Comparison of ENCODE assay signal across 1 cellular context in the genomic region with DNA sequence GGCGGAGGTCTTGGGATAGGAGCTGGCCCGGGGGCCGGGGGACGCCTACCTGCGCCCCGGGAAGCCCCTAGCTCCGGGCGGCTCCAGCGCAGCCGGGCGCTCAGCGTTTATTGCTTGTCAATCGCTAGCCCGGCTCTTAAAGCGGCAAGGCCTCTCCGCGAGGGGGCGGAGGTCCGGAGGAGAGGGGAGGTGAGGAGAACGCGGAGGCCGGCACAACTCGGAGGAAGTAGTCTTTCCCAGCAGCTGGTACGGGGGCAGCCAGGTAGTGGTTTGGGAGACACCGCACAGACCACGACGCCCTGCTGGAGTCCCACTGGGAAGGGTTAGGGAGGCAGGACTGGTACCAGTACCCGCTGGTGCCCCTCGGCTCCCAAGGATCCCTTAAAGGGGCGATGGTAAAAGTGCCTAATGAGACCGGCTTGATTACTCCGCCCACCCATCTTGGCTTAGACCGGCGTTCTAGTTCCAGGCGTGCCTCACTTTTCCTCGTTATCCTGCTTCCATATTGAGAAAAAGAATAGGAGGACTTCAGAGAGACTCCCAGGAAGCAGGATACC.
TF ChIP-seq lines count a peak whose summit lies in the region.

MPP2 (minus strand) TSS at position 112 of the 557 bp plus-strand sequence. CDS start 3,076 bp downstream, outside the sequence.

TF ChIP-seq in HEK293, 187 proteins besides CTCF, POLR2A, EP300 and RAD21 (continued from another document and continues in another):
- TF ChIP-seq ZBTB10 (tag by site-specific recombination; IDR thresholded peaks at IDR 0.05) (no peak; the same call in 1 of the 2 replicates), ZNF112 (tag by site-specific recombination; IDR thresholded peaks at IDR 0.05) (no peak), ZNF324 (tag by site-specific recombination; IDR thresholded peaks at IDR 0.05) (no peak), ZNF211 (tag by site-specific recombination; IDR thresholded peaks at IDR 0.05; ENCODE audit: low read depth) (no peak), ZNF426 (tag by site-specific recombination; IDR thresholded peaks at IDR 0.05) (no peak), ZNF785 (tag by site-specific recombination; IDR thresholded peaks at IDR 0.05) (no peak), ZNF341 (tag by site-specific recombination; IDR thresholded peaks at IDR 0.05; ENCODE audit: low read depth) (peak; percentile 84), ZNF391 (tag by site-specific recombination; IDR thresholded peaks at IDR 0.05; ENCODE audit: borderline replicate concordance, low read depth) (no peak), ZEB2 (tag by site-specific recombination; IDR thresholded peaks at IDR 0.05) (peak; percentile 34; the same call in 1 of the 2 replicates), ZNF600 (tag by site-specific recombination; IDR thresholded peaks at IDR 0.05) (peak; percentile 84; the same call in 1 of the 2 replicates), ZNF416 (tag by site-specific recombination; IDR thresholded peaks at IDR 0.05) (no peak), SETDB1 (IDR thresholded peaks at IDR 0.05; ENCODE audit: insufficient read length, low read length) (no peak), ZNF747 (tag by site-specific recombination; IDR thresholded peaks at IDR 0.05) (no peak), TCF7L2 (IDR thresholded peaks at IDR 0.05; ENCODE audit: borderline replicate concordance, low read depth, low read length) (no peak), ZNF623 (tag by site-specific recombination; IDR thresholded peaks at IDR 0.05) (no peak), SP2 (tag by site-specific recombination; IDR thresholded peaks at IDR 0.05) (peak; percentile 67), ZNF184 (tag by site-specific recombination; IDR thresholded peaks at IDR 0.05) (no peak), ZSCAN23 (tag by site-specific recombination; IDR thresholded peaks at IDR 0.05) (no peak), WT1 (tag by site-specific recombination; IDR thresholded peaks at IDR 0.05) (peak; percentile 33; the same call in 1 of the 2 replicates), KLF9 (tag by site-specific recombination; IDR thresholded peaks at IDR 0.05; ENCODE audit: low read depth) (peak; percentile 79), ZNF776 (tag by site-specific recombination; IDR thresholded peaks at IDR 0.05; ENCODE audit: borderline replicate concordance) (no peak), PRDM6 (tag by site-specific recombination; IDR thresholded peaks at IDR 0.05) (no peak), ZNF311 (tag by site-specific recombination; IDR thresholded peaks at IDR 0.05; ENCODE audit: borderline replicate concordance) (no peak), ZNF350 (tag by site-specific recombination; IDR thresholded peaks at IDR 0.05) (no peak), YY2 (tag by site-specific recombination; IDR thresholded peaks at IDR 0.05) (no peak), ZNF157 (tag by site-specific recombination; IDR thresholded peaks at IDR 0.05) (no peak), ZNF629 (tag by site-specific recombination; IDR thresholded peaks at IDR 0.05) (no peak), ZNF37A (tag by site-specific recombination; IDR thresholded peaks at IDR 0.05) (no peak), ZNF138 (tag by site-specific recombination; IDR thresholded peaks at IDR 0.05; ENCODE audit: borderline replicate concordance) (no peak), GLI2 (tag by site-specific recombination; IDR thresholded peaks at IDR 0.05; ENCODE audit: borderline replicate concordance, low read depth) (no peak), KLF10 (tag by site-specific recombination; IDR thresholded peaks at IDR 0.05) (no peak), ZNF302 (tag by site-specific recombination; IDR thresholded peaks at IDR 0.05; ENCODE audit: low read depth) (no peak), PRDM1 (tag by site-specific recombination; IDR thresholded peaks at IDR 0.05) (0 out of 2 replicates have a peak, but pooled peaks have one; percentile 13), OVOL3 (tag by site-specific recombination; IDR thresholded peaks at IDR 0.05) (no peak), SP7 (tag by site-specific recombination; IDR thresholded peaks at IDR 0.05) (peak; percentile 39; the same call in 1 of the 2 replicates), ZNF132 (tag by site-specific recombination; IDR thresholded peaks at IDR 0.05; ENCODE audit: borderline replicate concordance) (no peak), ZNF221 (tag by site-specific recombination; IDR thresholded peaks at IDR 0.05; ENCODE audit: borderline replicate concordance) (no peak), ZNF248 (tag by site-specific recombination; IDR thresholded peaks at IDR 0.05) (no peak), KLF1 (tag by site-specific recombination; IDR thresholded peaks at IDR 0.05) (peak; percentile 33; the same call in 1 of the 2 replicates), KLF8 (tag by site-specific recombination; IDR thresholded peaks at IDR 0.05) (peak; percentile 58; the same call in 1 of the 2 replicates), INSM2 (tag by site-specific recombination; IDR thresholded peaks at IDR 0.05) (0 out of 2 replicates have a peak, but pooled peaks have one; percentile 9), TSHZ1 (tag by site-specific recombination; IDR thresholded peaks at IDR 0.05; ENCODE audit: borderline replicate concordance) (no peak)
- TF ChIP-seq, protein P1, sequence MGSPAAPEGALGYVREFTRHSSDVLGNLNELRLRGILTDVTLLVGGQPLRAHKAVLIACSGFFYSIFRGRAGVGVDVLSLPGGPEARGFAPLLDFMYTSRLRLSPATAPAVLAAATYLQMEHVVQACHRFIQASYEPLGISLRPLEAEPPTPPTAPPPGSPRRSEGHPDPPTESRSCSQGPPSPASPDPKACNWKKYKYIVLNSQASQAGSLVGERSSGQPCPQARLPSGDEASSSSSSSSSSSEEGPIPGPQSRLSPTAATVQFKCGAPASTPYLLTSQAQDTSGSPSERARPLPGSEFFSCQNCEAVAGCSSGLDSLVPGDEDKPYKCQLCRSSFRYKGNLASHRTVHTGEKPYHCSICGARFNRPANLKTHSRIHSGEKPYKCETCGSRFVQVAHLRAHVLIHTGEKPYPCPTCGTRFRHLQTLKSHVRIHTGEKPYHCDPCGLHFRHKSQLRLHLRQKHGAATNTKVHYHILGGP (tag by site-specific recombination; IDR thresholded peaks at IDR 0.05): no peak
- TF ChIP-seq, protein P2, sequence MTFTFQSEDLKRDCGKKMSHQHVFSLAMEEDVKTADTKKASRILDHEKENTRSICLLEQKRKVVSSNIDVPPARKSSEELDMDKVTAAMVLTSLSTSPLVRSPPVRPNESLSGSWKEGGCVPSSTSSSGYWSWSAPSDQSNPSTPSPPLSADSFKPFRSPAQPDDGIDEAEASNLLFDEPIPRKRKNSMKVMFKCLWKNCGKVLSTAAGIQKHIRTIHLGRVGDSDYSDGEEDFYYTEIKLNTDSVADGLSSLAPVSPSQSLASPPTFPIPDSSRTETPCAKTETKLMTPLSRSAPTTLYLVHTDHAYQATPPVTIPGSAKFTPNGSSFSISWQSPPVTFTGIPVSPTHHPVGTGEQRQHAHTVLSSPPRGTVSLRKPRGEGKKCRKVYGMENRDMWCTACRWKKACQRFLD (tag by site-specific recombination; IDR thresholded peaks at IDR 0.05): no peak
- TF ChIP-seq, protein P3, sequence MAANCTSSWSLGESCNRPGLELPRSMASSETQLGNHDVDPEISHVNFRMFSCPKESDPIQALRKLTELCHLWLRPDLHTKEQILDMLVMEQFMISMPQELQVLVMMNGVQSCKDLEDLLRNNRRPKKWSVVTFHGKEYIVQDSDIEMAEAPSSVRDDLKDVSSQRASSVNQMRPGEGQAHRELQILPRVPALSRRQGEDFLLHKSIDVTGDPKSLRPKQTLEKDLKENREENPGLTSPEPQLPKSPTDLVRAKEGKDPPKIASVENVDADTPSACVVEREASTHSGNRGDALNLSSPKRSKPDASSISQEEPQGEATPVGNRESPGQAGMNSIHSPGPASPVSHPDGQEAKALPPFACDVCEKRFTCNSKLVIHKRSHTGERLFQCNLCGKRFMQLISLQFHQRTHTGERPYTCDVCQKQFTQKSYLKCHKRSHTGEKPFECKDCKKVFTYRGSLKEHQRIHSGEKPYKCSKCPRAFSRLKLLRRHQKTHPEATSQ (tag by site-specific recombination; IDR thresholded peaks at IDR 0.05): no peak
- TF ChIP-seq, protein P4, sequence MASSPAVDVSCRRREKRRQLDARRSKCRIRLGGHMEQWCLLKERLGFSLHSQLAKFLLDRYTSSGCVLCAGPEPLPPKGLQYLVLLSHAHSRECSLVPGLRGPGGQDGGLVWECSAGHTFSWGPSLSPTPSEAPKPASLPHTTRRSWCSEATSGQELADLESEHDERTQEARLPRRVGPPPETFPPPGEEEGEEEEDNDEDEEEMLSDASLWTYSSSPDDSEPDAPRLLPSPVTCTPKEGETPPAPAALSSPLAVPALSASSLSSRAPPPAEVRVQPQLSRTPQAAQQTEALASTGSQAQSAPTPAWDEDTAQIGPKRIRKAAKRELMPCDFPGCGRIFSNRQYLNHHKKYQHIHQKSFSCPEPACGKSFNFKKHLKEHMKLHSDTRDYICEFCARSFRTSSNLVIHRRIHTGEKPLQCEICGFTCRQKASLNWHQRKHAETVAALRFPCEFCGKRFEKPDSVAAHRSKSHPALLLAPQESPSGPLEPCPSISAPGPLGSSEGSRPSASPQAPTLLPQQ (tag by site-specific recombination; IDR thresholded peaks at IDR 0.05): peak; percentile 100
